Comparison of ENCODE assay signal across 26 cellular contexts in the genomic region with DNA sequence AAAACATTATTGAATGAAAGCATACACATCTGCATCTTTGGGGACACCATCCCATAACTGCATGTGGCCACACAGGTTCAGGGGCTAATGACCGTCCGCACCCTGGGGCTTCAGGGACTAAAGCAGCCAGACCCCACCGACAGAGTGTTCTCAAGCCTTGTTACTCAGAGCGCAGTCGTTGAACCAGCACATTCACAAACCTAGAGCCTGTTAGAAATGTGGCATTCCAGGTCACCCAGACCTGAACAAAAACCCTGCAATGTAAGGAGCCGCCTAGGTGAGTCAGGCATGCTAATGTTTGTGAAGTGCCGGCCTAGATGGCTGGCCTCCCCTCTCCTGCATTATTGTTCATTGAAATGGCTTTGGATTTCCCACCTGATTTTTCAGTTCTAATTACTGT. TPM values are rescaled to one million over a fixed set of nuclear protein-coding genes. Genes with fewer than 3 reads are reported as not detected.
DNase-seq lines count a peak whose midpoint lies in the region; ATAC-seq and TF ChIP-seq lines count a peak whose summit lies in the region.
"Had no signal": no experiment of that assay in that cellular context is flagged by ENCODE, and none has a peak within 500 bp of the region (broad histone marks: within the 10 kb centered on the region; RNA-seq: fewer than 3 reads in every experiment).

No MANE protein-coding gene starts in this region.

- ATAC-seq in HG02884 (IDR thresholded peaks at IDR 0.05; ENCODE audit: unreplicated experiment) (no peak), HG03521 (IDR thresholded peaks at IDR 0.05; ENCODE audit: unreplicated experiment) (no peak)
- ATAC-seq: activated CD8-positive, alpha-beta memory T cell treated with anti-CD3 and anti-CD28 coated beads, Interleukin-2, amount 10 ng/mL, durations not matched to agents 7 days and 5 days; Panc1; psoas muscle; stimulated activated naive CD8-positive, alpha-beta T cell treated with anti-CD3 and anti-CD28 coated beads, Interleukin-15, amount 100 ng/mL, for 72 hours had no signal

- no peaks in the 10 kb centered on the region for H3K27me3 Mint-ChIP-seq in H9 (ENCODE audit: low read depth)
- H3K27me3 Mint-ChIP-seq: activated CD4-positive, alpha-beta T cell treated with anti-CD3 and anti-CD28 coated beads, Interleukin-2, amount 10 ng/mL, durations not matched to agents 24 days and 14 days; activated CD8-positive, alpha-beta memory T cell treated with anti-CD3 and anti-CD28 coated beads, Interleukin-2, amount 10 ng/mL, durations not matched to agents 7 days and 5 days; stimulated activated naive CD8-positive, alpha-beta T cell treated with anti-CD3 and anti-CD28 coated beads, Interleukin-15, amount 100 ng/mL, for 72 hours had no signal

- H2BK5ac ChIP-seq in H9 (ENCODE audit: insufficient read length, low read length), result no peak overlapping the region

- H4K20me1 ChIP-seq in H9 (ENCODE audit: control insufficient read depth, insufficient read depth, insufficient read length), result no peaks in the 10 kb centered on the region

- H3K79me2 ChIP-seq in H9 (ENCODE audit: insufficient read depth, low read length), result no peaks in the 10 kb centered on the region

- no peak overlapping the region for H2AFZ ChIP-seq in H9 (ENCODE audit: low read length)

- no CpG with 5 or more reads among the region's 7 CpGs for whole genome bisulfite sequencing in H9 (ENCODE audit: extremely low coverage, insufficient read length, low lambda C conversion rate)

- H2BK15ac ChIP-seq in H9 (ENCODE audit: low read depth, low read length), result no peak overlapping the region

- H2AK5ac ChIP-seq in H9 (ENCODE audit: insufficient read length, low read length), result no peak overlapping the region

- no peak overlapping the region for H2BK120ac ChIP-seq in H9 (ENCODE audit: low read depth, low read length, poor library complexity, severe bottlenecking)

- no peak overlapping the region for H3K9ac ChIP-seq in H9 (ENCODE audit: extremely low read depth, insufficient read length, low read length)

- no peak overlapping the region for H4K5ac ChIP-seq in H9 (ENCODE audit: insufficient read length, low read depth, low read length)

- H3K23ac ChIP-seq in H9 (ENCODE audit: insufficient read length, low read depth, low read length), result no peak overlapping the region

- H4K91ac ChIP-seq in H9 (ENCODE audit: insufficient read length, low read depth, low read length), result no peak overlapping the region

- H3K79me1 ChIP-seq in H9 (ENCODE audit: insufficient read depth, low read depth, low read length, poor library complexity, severe bottlenecking), result no peaks in the 10 kb centered on the region

- H4K8ac ChIP-seq in H9 (replicated peaks; ENCODE audit: insufficient read length, low read depth, low read length), result no peak overlapping the region

- H3T11ph ChIP-seq in H9 (ENCODE audit: low read length), result no peak overlapping the region

- H3K27ac ChIP-seq in H9 (ENCODE audit: insufficient read length, low read depth, low read length), result no peak overlapping the region
- H3K27ac ChIP-seq: brain microvascular endothelial cell, C4-2B, left ventricle myocardium inferior, psoas muscle had no signal

- TF ChIP-seq CTCF in H9 (conservative IDR thresholded peaks at IDR 0.05), result no peak

- H3K4me3 Mint-ChIP-seq in H9, result no peak overlapping the region
- H3K4me3 Mint-ChIP-seq: activated CD4-positive, alpha-beta T cell treated with anti-CD3 and anti-CD28 coated beads, Interleukin-2, amount 10 ng/mL, durations not matched to agents 24 days and 14 days; activated CD8-positive, alpha-beta memory T cell treated with anti-CD3 and anti-CD28 coated beads, Interleukin-2, amount 10 ng/mL, durations not matched to agents 7 days and 5 days; activated naive CD8-positive, alpha-beta T cell treated with anti-CD3 and anti-CD28 coated beads, Interleukin-2, amount 10 ng/mL, durations not matched to agents 7 days and 5 days; activated T-helper 1 cell treated with anti-CD3 and anti-CD28 coated beads, Interleukin-12 subunit alpha, Interleukin-12 subunit beta, Interleukin-2, Interleukin-4 antibody, amounts not matched to agents 30 ng/mL and 10 ng/mL and 1 ng/mL, durations not matched to agents 14 hours and 24 hours and 36 hours; stimulated activated naive CD8-positive, alpha-beta T cell treated with anti-CD3 and anti-CD28 coated beads, Interleukin-15, amount 100 ng/mL, for 72 hours had no signal

- H2BK20ac ChIP-seq in H9 (ENCODE audit: low read depth, low read length, poor library complexity, severe bottlenecking), result no peak overlapping the region

- H2BK12ac ChIP-seq in H9 (ENCODE audit: insufficient read length, low read depth, low read length), result no peak overlapping the region

- no peaks in the 10 kb centered on the region for H3K23me2 ChIP-seq in H9 (ENCODE audit: insufficient read length, low read depth, low read length, poor library complexity, severe bottlenecking)

- H3K9me3 Mint-ChIP-seq in H9, result no peaks in the 10 kb centered on the region
- H3K9me3 Mint-ChIP-seq: activated CD4-positive, alpha-beta T cell treated with anti-CD3 and anti-CD28 coated beads, Interleukin-2, amount 10 ng/mL, durations not matched to agents 24 days and 14 days; activated naive CD8-positive, alpha-beta T cell treated with anti-CD3 and anti-CD28 coated beads, Interleukin-2, amount 10 ng/mL, durations not matched to agents 7 days and 5 days; activated T-helper 1 cell treated with anti-CD3 and anti-CD28 coated beads, Interleukin-12 subunit alpha, Interleukin-12 subunit beta, Interleukin-2, Interleukin-4 antibody, amounts not matched to agents 30 ng/mL and 10 ng/mL and 1 ng/mL, durations not matched to agents 14 hours and 24 hours and 36 hours; stimulated activated naive CD8-positive, alpha-beta T cell treated with anti-CD3 and anti-CD28 coated beads, Interleukin-15, amount 100 ng/mL, for 72 hours had no signal

- H3K14ac ChIP-seq in H9 (ENCODE audit: insufficient read depth, low read length), result no peak overlapping the region

- no peak overlapping the region for H3K4me2 ChIP-seq in H9 (ENCODE audit: insufficient read depth, insufficient read length, low read length)

- H3K4me1 ChIP-seq in H9 (ENCODE audit: insufficient read depth, low read length), result peaks cover 4% of the 10 kb centered on the region; the same call in 1 of the 2 replicates
- H3K4me1 ChIP-seq: psoas muscle had no signal

- no peak overlapping the region for H3K18ac ChIP-seq in H9 (ENCODE audit: insufficient read length, low read depth, low read length)

- H3K36me3 Mint-ChIP-seq in H9 (ENCODE audit: insufficient read depth in 1 of 3, low read depth in 3 of 3), result no peaks in the 10 kb centered on the region; a peak in 1 of 7 replicates
- H3K36me3 Mint-ChIP-seq: activated CD8-positive, alpha-beta memory T cell treated with anti-CD3 and anti-CD28 coated beads, Interleukin-2, amount 10 ng/mL, durations not matched to agents 7 days and 5 days; activated naive CD8-positive, alpha-beta T cell treated with anti-CD3 and anti-CD28 coated beads, Interleukin-2, amount 10 ng/mL, durations not matched to agents 7 days and 5 days had no signal

- H3K27ac Mint-ChIP-seq in H9, result peak overlapping the region; percentile 44 to 59 (median 51); a peak in 4 of 7 replicates
- H3K27ac Mint-ChIP-seq: activated CD4-positive, alpha-beta T cell treated with anti-CD3 and anti-CD28 coated beads, Interleukin-2, amount 10 ng/mL, durations not matched to agents 24 days and 14 days; activated CD8-positive, alpha-beta memory T cell treated with anti-CD3 and anti-CD28 coated beads, Interleukin-2, amount 10 ng/mL, durations not matched to agents 7 days and 5 days; activated naive CD8-positive, alpha-beta T cell treated with anti-CD3 and anti-CD28 coated beads, Interleukin-2, amount 10 ng/mL, durations not matched to agents 7 days and 5 days; activated T-helper 1 cell treated with anti-CD3 and anti-CD28 coated beads, Interleukin-12 subunit alpha, Interleukin-12 subunit beta, Interleukin-2, Interleukin-4 antibody, amounts not matched to agents 30 ng/mL and 10 ng/mL and 1 ng/mL, durations not matched to agents 14 hours and 24 hours and 36 hours; stimulated activated naive CD8-positive, alpha-beta T cell treated with anti-CD3 and anti-CD28 coated beads, Interleukin-15, amount 100 ng/mL, for 72 hours had no signal

- H3K4me1 Mint-ChIP-seq in H9, result peaks cover 46 to 67% of the 10 kb centered on the region in 2 experiments
- H3K4me1 Mint-ChIP-seq: activated CD8-positive, alpha-beta memory T cell treated with anti-CD3 and anti-CD28 coated beads, Interleukin-2, amount 10 ng/mL, durations not matched to agents 7 days and 5 days; stimulated activated naive CD8-positive, alpha-beta T cell treated with anti-CD3 and anti-CD28 coated beads, Interleukin-15, amount 100 ng/mL, for 72 hours had no signal

- peak; percentile 56 for DNase-seq in H9
- DNase-seq in astrocyte of the hippocampus (ENCODE audit: low read depth, low spot score), result peak; percentile 53
- peak; percentile 41 for DNase-seq in iPS-NIHi7 (ENCODE audit: extremely low spot score)
- DNase-seq in renal cortical epithelial cell (ENCODE audit: low read depth), result peak; percentile 75
- no peak for DNase-seq in stimulated activated CD4-positive, alpha-beta T cell treated with anti-CD3 and anti-CD28 coated beads, Interleukin-4, amount 100 ng/mL, for 1 hour
- no peak for DNase-seq in globus pallidus (ENCODE audit: low spot score)
- DNase-seq: ACHN; activated CD4-positive, alpha-beta T cell treated with anti-CD3 and anti-CD28 coated beads, Interleukin-2, amount 10 ng/mL, durations not matched to agents 24 days and 14 days; activated CD8-positive, alpha-beta memory T cell treated with anti-CD3 and anti-CD28 coated beads, Interleukin-2, amount 10 ng/mL, durations not matched to agents 7 days and 5 days; activated naive CD8-positive, alpha-beta T cell treated with anti-CD3 and anti-CD28 coated beads, Interleukin-2, amount 10 ng/mL, durations not matched to agents 7 days and 5 days; brain microvascular endothelial cell; cortex of kidney; foreskin fibroblast; left ventricle myocardium inferior; MM.1S; psoas muscle; small intestine; stimulated activated CD4-positive, alpha-beta T cell treated with anti-CD3 and anti-CD28 coated beads, Interleukin-4, amount 100 ng/mL, for 24 hours; stimulated activated naive CD8-positive, alpha-beta T cell treated with anti-CD3 and anti-CD28 coated beads, Interleukin-15, amount 100 ng/mL, for 72 hours; T-helper 1 cell had no signal

- H3K56ac ChIP-seq in H9 (ENCODE audit: insufficient read length, low read depth, low read length), result no peak overlapping the region

- H3K4ac ChIP-seq in H9 (ENCODE audit: low read depth, low read length), result no peak overlapping the region

- H3K27me3 ChIP-seq in H9 (ENCODE audit: insufficient read depth, low read length), result no peaks in the 10 kb centered on the region
- H3K27me3 ChIP-seq: brain microvascular endothelial cell, SJCRH30 had no signal

- no peaks in the 10 kb centered on the region for H3K9me3 ChIP-seq in H9 (ENCODE audit: control insufficient read depth, low read depth, low read length)
- H3K9me3 ChIP-seq: left ventricle myocardium inferior, psoas muscle, SJCRH30 had no signal

RNA-seq across cellular contexts. Expression of gene HACD2, which starts 52.3 kb away (rescaled TPM):
- 27.4 and 28.4 TPM in 2 replicates for total RNA-seq in H9 (2021)
- 30.7 and 70.6 TPM in 2 replicates for total RNA-seq in renal cortical epithelial cell

Comparison
In these comparisons a context has a peak if more than half of its experiments do, and no peak if none do; other contexts are left out.
1. DNase-seq: peak in H9 (single experiment), astrocyte of the hippocampus (single experiment), iPS-NIHi7 (single experiment) and renal cortical epithelial cell (single experiment); none in stimulated activated CD4-positive, alpha-beta T cell treated with anti-CD3 and anti-CD28 coated beads, Interleukin-4, amount 100 ng/mL, for 1 hour (single experiment) and globus pallidus (single experiment).